In genomic region chr12:55728932-55729591, GRCh38 we compare ENCODE assay signal across 8 cellular contexts. TPM values are rescaled to one million over a fixed set of nuclear protein-coding genes. Genes with fewer than 3 reads are reported as not detected.
DNase-seq lines count a peak whose midpoint lies in the region; ATAC-seq, FAIRE-seq and TF ChIP-seq lines count a peak whose summit lies in the region.

A gene with protein sequence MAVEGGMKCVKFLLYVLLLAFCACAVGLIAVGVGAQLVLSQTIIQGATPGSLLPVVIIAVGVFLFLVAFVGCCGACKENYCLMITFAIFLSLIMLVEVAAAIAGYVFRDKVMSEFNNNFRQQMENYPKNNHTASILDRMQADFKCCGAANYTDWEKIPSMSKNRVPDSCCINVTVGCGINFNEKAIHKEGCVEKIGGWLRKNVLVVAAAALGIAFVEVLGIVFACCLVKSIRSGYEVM (minus strand): TSS chr12:55729009. CDS start chr12:55728341, 668 bp downstream.

- H3K9me3 Mint-ChIP-seq in natural killer cell treated with Interleukin-12 subunit alpha and Interleukin-12 subunit beta and Interleukin-15 and Interleukin-18, amount 100 ng/mL, for 72 hours: no peaks in the 10 kb centered on the region

- ATAC-seq in GM19452 (IDR thresholded peaks at IDR 0.05; ENCODE audit: unreplicated experiment) (peak; percentile 55), HG03565 (IDR thresholded peaks at IDR 0.05; ENCODE audit: unreplicated experiment) (peak; percentile 54)
- ATAC-seq in natural killer cell treated with Interleukin-12 subunit alpha and Interleukin-12 subunit beta and Interleukin-15 and Interleukin-18, amount 100 ng/mL, for 72 hours: peak; percentile 81 to 89

- peak within 1 kb of the TSS; percentile 94 to 100 (median 99) for H3K27ac ChIP-seq in stomach

- peak within 1 kb of the TSS; percentile 92 for H3K4me3 Mint-ChIP-seq in natural killer cell treated with Interleukin-12 subunit alpha and Interleukin-12 subunit beta and Interleukin-15 and Interleukin-18, amount 100 ng/mL, for 72 hours

- TF ChIP-seq POLR2A in stomach (IDR thresholded peaks at IDR 0.05): peak in 1 of 4 donors; percentile 78

- peaks cover 30 to 33% (median 31%) of the 10 kb centered on the region in 4 donors for H3K36me3 ChIP-seq in stomach

- in situ Hi-C loops in Caki2 (cut with HindIII; ENCODE audit: low pct_unique_long_range_greater_than_20kb, low sequenced_read_pairs): no loop called here

- 0 to 8% (median 1%) methylated on average over 2 to 54 of the region's 54 CpGs for whole genome bisulfite sequencing in stomach, 5 donors

- DNase-seq in Caki2 (ENCODE audit: low read depth): peak; percentile 93
- peak; percentile 68 for DNase-seq in RCC 7860 (ENCODE audit: low spot score)
- peak; percentile 40 for DNase-seq in activated effector memory CD4-positive, alpha-beta T cell treated with Interleukin-2 at 50 U/mL for 16 hours
- DNase-seq in fibroblast of pulmonary artery (ENCODE audit: low read depth): peak; percentile 90
- peak; percentile 90 for DNase-seq in natural killer cell treated with Interleukin-12 subunit alpha and Interleukin-12 subunit beta and Interleukin-15 and Interleukin-18, amount 100 ng/mL, for 72 hours (ENCODE audit: low spot score)
- DNase-seq in stomach: peak; percentile 91

- H3K4me1 Mint-ChIP-seq in natural killer cell treated with Interleukin-12 subunit alpha and Interleukin-12 subunit beta and Interleukin-15 and Interleukin-18, amount 100 ng/mL, for 72 hours (ENCODE audit: low read depth in 2 of 2): peaks cover 46 to 49% of the 10 kb centered on the region in 2 donors

- H3K4me1 ChIP-seq in stomach: peaks cover 46 to 59% (median 53%) of the 10 kb centered on the region in 4 donors

- H3K4me3 ChIP-seq in fibroblast of pulmonary artery (replicated peaks; ENCODE audit: low read depth, low read length): peak within 1 kb of the TSS; percentile 93
- H3K4me3 ChIP-seq in stomach: peak within 1 kb of the TSS; percentile 75 to 96 (median 91)

- TF ChIP-seq CTCF in fibroblast of pulmonary artery (IDR thresholded peaks at IDR 0.05; ENCODE audit: low read length, missing control alignments) (no peak), stomach (IDR thresholded peaks at IDR 0.05) (no peak)

- FAIRE-seq in RCC 7860 (lab: Jason Lieb, UNC): no peak

- intact Hi-C loops in stomach (cut with DNase I; ENCODE audit: low total_unique reads): no loop called here

- H3K9me3 ChIP-seq in stomach: no peaks in the 10 kb centered on the region

- H3K36me3 Mint-ChIP-seq in natural killer cell treated with Interleukin-12 subunit alpha and Interleukin-12 subunit beta and Interleukin-15 and Interleukin-18, amount 100 ng/mL, for 72 hours: no peaks in the 10 kb centered on the region

- peak within 1 kb of the TSS; percentile 96 to 99 for H3K27ac Mint-ChIP-seq in natural killer cell treated with Interleukin-12 subunit alpha and Interleukin-12 subunit beta and Interleukin-15 and Interleukin-18, amount 100 ng/mL, for 72 hours

- TF ChIP-seq EP300 in stomach (IDR thresholded peaks at IDR 0.05): no peak

- no peaks in the 10 kb centered on the region for H3K27me3 Mint-ChIP-seq in natural killer cell treated with Interleukin-12 subunit alpha and Interleukin-12 subunit beta and Interleukin-15 and Interleukin-18, amount 100 ng/mL, for 72 hours

- H3K27me3 ChIP-seq in stomach: no peaks in the 10 kb centered on the region

RNA-seq across cellular contexts. Expression of the gene that starts here (rescaled TPM):
- 1,384 and 1,429 TPM in 2 replicates for total RNA-seq in Caki2 (2014; rRNA removed; shearing (Covaris generic); ENCODE audit: low replicate concordance)
- 100 to 1,000 TPM; 263 to 327 TPM for total RNA-seq in natural killer cell treated with Interleukin-12 subunit alpha and Interleukin-12 subunit beta and Interleukin-15 and Interleukin-18, amount 100 ng/mL, for 72 hours
- 1,000 to 10,000 TPM in 1 of 5 donors, 100 to 1,000 TPM in 3, 10 to 100 TPM in 1; 71.2 to 1,329 (median 399) TPM for total RNA-seq in stomach
- 100 to 1,000 TPM; 455 to 899 (median 803) TPM for polyA plus RNA-seq in stomach

Comparison
In these comparisons a context has a peak if more than half of its experiments do, and no peak if none do; other contexts are left out.
1. Peak in every context shown above with its lines: DNase-seq, ATAC-seq, H3K4me3 ChIP-seq and H3K27ac ChIP-seq.
2. DNase-seq: peak in every context shown above with its lines; median percentile 93 in Caki2; 91 in stomach; 90 in fibroblast of pulmonary artery; 90 in natural killer cell treated with Interleukin-12 subunit alpha and Interleukin-12 subunit beta and Interleukin-15 and Interleukin-18, amount 100 ng/mL, for 72 hours; 68 in RCC 7860; 40 in activated effector memory CD4-positive, alpha-beta T cell treated with Interleukin-2 at 50 U/mL for 16 hours.